Comparison of ENCODE assay signal across 8 cellular contexts in genomic region chr13:101127741-101128353, GRCh38.
DNase-seq lines count a peak whose midpoint lies in the region; ATAC-seq, FAIRE-seq and TF ChIP-seq lines count a peak whose summit lies in the region.

No MANE protein-coding gene starts in this region.

- peaks cover 14% of the 10 kb centered on the region for H3K27me3 Mint-ChIP-seq in activated CD8-positive, alpha-beta memory T cell treated with anti-CD3 and anti-CD28 coated beads, Interleukin-2, amount 10 ng/mL, durations not matched to agents 7 days and 5 days

- intact Hi-C loops in IMR-90 (cut with micrococcal nuclease), result loop anchor here (1.0 to 2.0 kb wide), 4 partner anchors 406 to 1511 kb away; no protein-coding TSS in a partner anchor

- no peaks in the 10 kb centered on the region for H3K4me1 Mint-ChIP-seq in activated CD8-positive, alpha-beta memory T cell treated with anti-CD3 and anti-CD28 coated beads, Interleukin-2, amount 10 ng/mL, durations not matched to agents 7 days and 5 days

- H3K27ac ChIP-seq in IMR-90 (ENCODE audit: insufficient read depth, low read length) (no peak overlapping the region), H1 (ENCODE audit: low read depth, low read length) (no peak overlapping the region)

- no TSS peak for BruUV-seq in IMR-90 (replicated peaks; lab: Mats Ljungman, UMichigan)

- H3K4me3 ChIP-seq in IMR-90 (ENCODE audit: insufficient read depth, low read depth, low read length) (no peak overlapping the region), H1 (ENCODE audit: extremely low read depth in 1 of 4, insufficient read depth in 2 of 4, low read depth in 3 of 4, low read length in 4 of 4) (no peak overlapping the region)

- H2BK120ac ChIP-seq in IMR-90 (ENCODE audit: low read depth, low read length) (no peak overlapping the region), H1 (replicated peaks; ENCODE audit: low read depth, low read length) (no peak overlapping the region)

- no peak overlapping the region for H3K14ac ChIP-seq in IMR-90 (replicated peaks; ENCODE audit: low read depth, low read length)
- no peak overlapping the region for H3K14ac ChIP-seq in H1 (ENCODE audit: insufficient read length)

- dilution Hi-C loops in IMR-90 (cut with HindIII; ENCODE audit: low sequenced_read_pairs, unreplicated experiment), result no loop called here

- no peak overlapping the region for H4K91ac ChIP-seq in IMR-90 (ENCODE audit: insufficient read depth, low read depth, low read length)
- no peak overlapping the region for H4K91ac ChIP-seq in H1 (replicated peaks; ENCODE audit: insufficient read length, low read length)

- no peaks in the 10 kb centered on the region for H3K9me3 Mint-ChIP-seq in activated CD8-positive, alpha-beta memory T cell treated with anti-CD3 and anti-CD28 coated beads, Interleukin-2, amount 10 ng/mL, durations not matched to agents 7 days and 5 days (ENCODE audit: low read depth)

- no peaks in the 10 kb centered on the region for H3K79me1 ChIP-seq in IMR-90 (ENCODE audit: low read depth in 1 of 2, low read length in 2 of 2)
- no peaks in the 10 kb centered on the region for H3K79me1 ChIP-seq in H1 (ENCODE audit: low read depth, low read length)

- no peak overlapping the region for H2AK5ac ChIP-seq in IMR-90 (ENCODE audit: low read depth, low read length)
- no peak overlapping the region for H2AK5ac ChIP-seq in H1 (ENCODE audit: low read depth, low read length)

- in situ Hi-C loops in IMR-90 (cut with MboI; ENCODE audit: low sequenced_read_pairs), result loop anchor here (10.0 to 25.0 kb wide), 5 partner anchors 413 to 1434 kb away; no protein-coding TSS in a partner anchor

- TF ChIP-seq RAD21 in IMR-90 (IDR thresholded peaks at IDR 0.05; ENCODE audit: low read length) (peak; percentile 78), H1 (IDR thresholded peaks at IDR 0.05 in 1 of 2, conservative IDR thresholded peaks at IDR 0.05 in 1 of 2; ENCODE audit: low read depth in 2 of 2, low read length in 2 of 2) (peak; percentile 71 to 74)

- CTCF ChIA-PET in activated CD8-positive, alpha-beta memory T cell treated with anti-CD3 and anti-CD28 coated beads, Interleukin-2, amount 10 ng/mL, durations not matched to agents 7 days and 5 days (lab: Charles Lee), result interaction anchor here (2.0 to 3.0 kb wide), 3 partner anchors 17 to 1471 kb away, joined by 6 to 27 read pairs (median 10); no protein-coding TSS in a partner anchor
- CTCF ChIA-PET in IMR-90 (lab: Yijun Ruan, JAX) (interaction anchor here (0.7 to 1.2 kb wide), 10 partner anchors 11 to 957 kb away, joined by 3 to 8 read pairs (median 3); no protein-coding TSS in a partner anchor), H1 (lab: Charles Lee; ENCODE audit: partially characterized antibody) (interaction anchor here (0.6 to 4.5 kb wide), 39 partner anchors 8 to 943 kb away, joined by 3 to 27 read pairs (median 3); no protein-coding TSS in a partner anchor)

- no peak overlapping the region for H3K4me3 Mint-ChIP-seq in activated CD8-positive, alpha-beta memory T cell treated with anti-CD3 and anti-CD28 coated beads, Interleukin-2, amount 10 ng/mL, durations not matched to agents 7 days and 5 days

- no peak overlapping the region for H2BK12ac ChIP-seq in H1 (ENCODE audit: low read depth, low read length)

- H3K56ac ChIP-seq in IMR-90 (ENCODE audit: extremely low read depth, insufficient read depth, low read length) (no peak overlapping the region), H1 (replicated peaks; ENCODE audit: insufficient read length, low read depth, low read length) (no peak overlapping the region)

- ATAC-seq in activated CD8-positive, alpha-beta memory T cell treated with anti-CD3 and anti-CD28 coated beads, Interleukin-2, amount 10 ng/mL, durations not matched to agents 7 days and 5 days, result peak; percentile 49
- ATAC-seq in GM21529 (IDR thresholded peaks at IDR 0.05; ENCODE audit: unreplicated experiment) (peak; percentile 87), IMR-90 (ENCODE audit: low read depth) (peak; percentile 91)

- H4K8ac ChIP-seq in IMR-90 (ENCODE audit: low read depth in 2 of 2, low read length in 2 of 2) (no peak overlapping the region), H1 (ENCODE audit: extremely low read depth, insufficient read depth, low read length) (no peak overlapping the region)

- no peak overlapping the region for H2BK5ac ChIP-seq in IMR-90 (ENCODE audit: low read depth, low read length, poor library complexity, severe bottlenecking)
- no peak overlapping the region for H2BK5ac ChIP-seq in H1 (ENCODE audit: low read depth, low read length)

- no peak for TF ChIP-seq EP300 in H1 (IDR thresholded peaks at IDR 0.05; ENCODE audit: borderline replicate concordance in 1 of 2, low read depth in 2 of 2, low read length in 2 of 2)

- H3K18ac ChIP-seq in IMR-90 (ENCODE audit: low read depth, low read length) (no peak overlapping the region), H1 (ENCODE audit: extremely low read depth, low read length) (no peak overlapping the region)

- H3K36me3 ChIP-seq in IMR-90 (ENCODE audit: control insufficient read depth, insufficient read depth, low read length), result no peaks in the 10 kb centered on the region
- no peaks in the 10 kb centered on the region; a peak in 1 of 8 replicates for H3K36me3 ChIP-seq in H1 (ENCODE audit: control insufficient read depth in 2 of 4, insufficient read depth in 4 of 4, low read length in 3 of 4)

- no peaks in the 10 kb centered on the region for H3K79me2 ChIP-seq in H1 (ENCODE audit: control insufficient read depth in 1 of 2, insufficient read depth in 2 of 2, low read length in 2 of 2)

- DNase-seq in activated CD8-positive, alpha-beta memory T cell treated with anti-CD3 and anti-CD28 coated beads, Interleukin-2, amount 10 ng/mL, durations not matched to agents 7 days and 5 days, result no peak
- no peak for DNase-seq in activated CD8-positive, alpha-beta memory T cell treated with anti-CD3 and anti-CD28 coated beads, Interleukin-2, amount 50 U/mL, for 4 hours
- DNase-seq in IMR-90 (peak; percentile 53), RPMI7951 (ENCODE audit: low read depth) (peak; percentile 46), H1 (ENCODE audit: low read depth in 1 of 2, low spot score in 2 of 2) (no peak), midbrain (lab: John Stamatoyannopoulos, UW) (peak; percentile 32), GOT3 (lab: John Stamatoyannopoulos, UW) (no peak)

- POLR2A ChIA-PET in IMR-90 (lab: Charles Lee; ENCODE audit: unreplicated experiment) (interaction anchor here (0.5 kb wide), 1 partner anchor 110 kb away, joined by 3 read pairs; no protein-coding TSS in a partner anchor), H1 (lab: Charles Lee; ENCODE audit: partially characterized antibody) (no interaction called here)

- H4K5ac ChIP-seq in IMR-90 (ENCODE audit: low read depth, low read length), result no peak overlapping the region
- no peak overlapping the region for H4K5ac ChIP-seq in H1 (ENCODE audit: insufficient read length, low read depth, low read length)

- no peaks in the 10 kb centered on the region for H3K36me3 Mint-ChIP-seq in activated CD8-positive, alpha-beta memory T cell treated with anti-CD3 and anti-CD28 coated beads, Interleukin-2, amount 10 ng/mL, durations not matched to agents 7 days and 5 days

- H4K20me1 ChIP-seq in IMR-90 (ENCODE audit: insufficient read depth, low read length) (no peaks in the 10 kb centered on the region), H1 (replicated peaks in 1 of 2; ENCODE audit: control insufficient read depth in 1 of 2, insufficient read depth in 2 of 2, low read length in 2 of 2) (no peaks in the 10 kb centered on the region)

- H3K23ac ChIP-seq in IMR-90 (ENCODE audit: low read depth, low read length), result no peak overlapping the region
- no peak overlapping the region for H3K23ac ChIP-seq in H1 (ENCODE audit: insufficient read length)

- H2AFZ ChIP-seq in IMR-90 (replicated peaks; ENCODE audit: low read length, poor library complexity), result no peak overlapping the region
- H2AFZ ChIP-seq in H1 (ENCODE audit: low read length), result no peak overlapping the region

- no CpG with 5 or more reads among the region's 5 CpGs for WGBS in IMR-90 (ENCODE audit: extremely low coverage in 2 of 2, insufficient read length in 1 of 2), 2 experiments
- WGBS in H1 (ENCODE audit: extremely low coverage in 1 of 2, insufficient coverage in 1 of 2, insufficient read length in 1 of 2, insufficient replicate concordance in 2 of 2, low coverage in 1 of 2, low lambda C conversion rate in 2 of 2, missing lambda C conversion rate in 1 of 2), 2 experiments, result 80% methylated on average over 5 of the region's 5 CpGs; no CpG with 5 or more reads in 1 of the 2 experiments

- H3K27me3 ChIP-seq in IMR-90 (ENCODE audit: control insufficient read depth, insufficient read depth, low read length) (no peaks in the 10 kb centered on the region), H1 (replicated peaks in 1 of 4; ENCODE audit: control insufficient read depth in 3 of 4, extremely low read depth in 1 of 4, insufficient read depth in 3 of 4, low read length in 3 of 4) (no peaks in the 10 kb centered on the region)

- no peak overlapping the region for H3K27ac Mint-ChIP-seq in activated CD8-positive, alpha-beta memory T cell treated with anti-CD3 and anti-CD28 coated beads, Interleukin-2, amount 10 ng/mL, durations not matched to agents 7 days and 5 days

- H3K4me2 ChIP-seq in IMR-90 (ENCODE audit: low read depth, low read length), result no peak overlapping the region
- no peak overlapping the region for H3K4me2 ChIP-seq in H1 (ENCODE audit: insufficient read depth in 1 of 2, low read depth in 2 of 2, low read length in 2 of 2)

- H2BK15ac ChIP-seq in IMR-90 (ENCODE audit: low read depth, low read length) (no peak overlapping the region), H1 (ENCODE audit: low read length) (no peak overlapping the region)

- H2AK9ac ChIP-seq in IMR-90 (replicated peaks; ENCODE audit: low read depth, low read length, poor library complexity), result no peak overlapping the region

- no peak overlapping the region for H3K9ac ChIP-seq in IMR-90 (ENCODE audit: low read depth, low read length)
- H3K9ac ChIP-seq in H1 (replicated peaks in 1 of 4; ENCODE audit: extremely low read depth in 1 of 4, low read depth in 3 of 4, low read length in 3 of 4), result no peak overlapping the region

- H3K4me1 ChIP-seq in IMR-90 (ENCODE audit: control insufficient read depth, insufficient read depth, low read length), result no peaks in the 10 kb centered on the region
- H3K4me1 ChIP-seq in H1 (replicated peaks in 1 of 4; ENCODE audit: control insufficient read depth in 3 of 4, insufficient read depth in 4 of 4, low read length in 3 of 4), result no peaks in the 10 kb centered on the region

- FAIRE-seq in H1 (lab: Jason Lieb, UNC), result peak; percentile 85

- no peak overlapping the region for H3K4ac ChIP-seq in IMR-90 (ENCODE audit: low read depth, low read length)
- H3K4ac ChIP-seq in H1 (replicated peaks; ENCODE audit: insufficient read length, low read depth, low read length), result no peak overlapping the region

- H3K9me3 ChIP-seq in IMR-90 (ENCODE audit: control insufficient read depth, insufficient read depth, low read length) (no peaks in the 10 kb centered on the region), H1 (ENCODE audit: insufficient read depth in 2 of 2, low read depth in 1 of 2, low read length in 1 of 2) (no peaks in the 10 kb centered on the region)

- no peaks in the 10 kb centered on the region for H3K23me2 ChIP-seq in H1 (ENCODE audit: low read depth, low read length)

- TF ChIP-seq CTCF in IMR-90 (conservative IDR thresholded peaks at IDR 0.05; ENCODE audit: low read depth, low read length) (peak; percentile 81), H1 (IDR thresholded peaks at IDR 0.05; ENCODE audit: control extremely low read depth in 1 of 3, insufficient read depth in 1 of 3, low read depth in 1 of 3, low read length in 3 of 3) (peak in 2 of 3 experiments; percentile 53 to 67; a peak in 2 of 4 replicates)

- H3K9me1 ChIP-seq in IMR-90 (ENCODE audit: insufficient read depth, low read length), result no peaks in the 10 kb centered on the region

- H2BK20ac ChIP-seq in IMR-90 (ENCODE audit: low read depth, low read length) (no peak overlapping the region), H1 (ENCODE audit: low read length) (no peak overlapping the region)

- TF ChIP-seq POLR2A in IMR-90 (IDR thresholded peaks at IDR 0.05; ENCODE audit: low read depth, low read length) (no peak), H1 (IDR thresholded peaks at IDR 0.05; ENCODE audit: control extremely low read depth in 1 of 2, low read depth in 2 of 2, low read length in 2 of 2) (no peak)

Comparison
In these comparisons a context has a peak if more than half of its experiments do, and no peak if none do; other contexts are left out.
1. DNase-seq: peak in IMR-90 (single experiment), RPMI7951 (single experiment) and midbrain (single experiment); none in activated CD8-positive, alpha-beta memory T cell treated with anti-CD3 and anti-CD28 coated beads, Interleukin-2, amount 10 ng/mL, durations not matched to agents 7 days and 5 days (single experiment), activated CD8-positive, alpha-beta memory T cell treated with anti-CD3 and anti-CD28 coated beads, Interleukin-2, amount 50 U/mL, for 4 hours (single experiment), H1 (0 of 2) and GOT3 (single experiment).
2. Peak in every context shown above with its lines, with median percentiles within 50 percentile points of each other: ATAC-seq.